ENCODE assay signal across 8 cellular contexts in genomic region chr7:135558881-135559280, GRCh38. TPM values are rescaled to one million over a fixed set of nuclear protein-coding genes. Genes with fewer than 3 reads are reported as not detected.
DNase-seq lines count a peak whose midpoint lies in the region; TF ChIP-seq lines count a peak whose summit lies in the region.

No MANE protein-coding gene starts in this region.

- H3K4me1 ChIP-seq in GM23248 (ENCODE audit: insufficient read depth) (peaks cover 7% of the 10 kb centered on the region; the same call in 1 of the 2 replicates), spleen (peaks cover 13 to 44% (median 32%) of the 10 kb centered on the region in 6 donors)

- H2AFZ ChIP-seq in GM23248 = peak overlapping the region; percentile 100

- H3K27ac ChIP-seq in GM23248 = peak overlapping the region; percentile 92
- H3K27ac ChIP-seq in VCaP = peak overlapping the region; percentile 97
- H3K27ac ChIP-seq in spleen = peak overlapping the region; percentile 90 to 96 (median 93)

- intact Hi-C loops in spleen (cut with DNase I; ENCODE audit: low total_unique reads) = loop anchor here (5.0 kb wide), 2 partner anchors 47 to 272 kb away; partner anchors contain the start of gene CNOT4
- intact Hi-C loops in posterior vena cava (cut with DNase I) = loop anchor here (5.0 to 10.0 kb wide), 2 partner anchors 274 to 277 kb away; no protein-coding TSS in a partner anchor
- intact Hi-C loops in posterior cingulate gyrus (cut with DNase I) = no loop called here

- TF ChIP-seq POLR2A in spleen (IDR thresholded peaks at IDR 0.05) = no peak

- no peaks in the 10 kb centered on the region for H4K20me1 ChIP-seq in GM23248 (ENCODE audit: insufficient read depth)

- H3K36me3 Mint-ChIP-seq in mesothelial cell of epicardium = peaks cover 5% of the 10 kb centered on the region

- H3K4me3 ChIP-seq in GM23248 (peak overlapping the region; percentile 87), iPS-11a (ENCODE audit: low read depth, low read length) (peak overlapping the region; percentile 98), spleen (peak overlapping the region; percentile 62 to 100 (median 84))

- no peaks in the 10 kb centered on the region for H3K27me3 Mint-ChIP-seq in mesothelial cell of epicardium (ENCODE audit: low read depth)

- no peaks in the 10 kb centered on the region for H3K9me3 Mint-ChIP-seq in mesothelial cell of epicardium

- H3K27me3 ChIP-seq in GM23248 (replicated peaks; ENCODE audit: insufficient read depth) = no peaks in the 10 kb centered on the region
- no peaks in the 10 kb centered on the region for H3K27me3 ChIP-seq in spleen (replicated peaks in 1 of 7)

- no peaks in the 10 kb centered on the region for H3K36me3 ChIP-seq in GM23248 (ENCODE audit: low read depth)
- peaks cover 0 to 6% (median 0%) of the 10 kb centered on the region in 6 donors for H3K36me3 ChIP-seq in spleen

- WGBS in GM23248 (ENCODE audit: low coverage in 1 of 2, low lambda C conversion rate in 2 of 2, missing lambda C conversion rate in 2 of 2), 2 experiments = 71 to 73% methylated on average over 5 of the region's 5 CpGs
- WGBS in spleen, 5 donors = 53 to 73% (median 56%) methylated on average over 5 of the region's 5 CpGs

- H3K4me2 ChIP-seq in GM23248 (ENCODE audit: unreplicated experiment) = peak overlapping the region; percentile 92

- peak overlapping the region; percentile 92 for H3K9ac ChIP-seq in GM23248

- H3K4me1 Mint-ChIP-seq in mesothelial cell of epicardium = peaks cover 25% of the 10 kb centered on the region

- H3K79me2 ChIP-seq in GM23248 (ENCODE audit: insufficient read depth) = peaks cover 54% of the 10 kb centered on the region

- H3K9me2 ChIP-seq in GM23248 (ENCODE audit: insufficient read depth) = no peaks in the 10 kb centered on the region

- no peak overlapping the region for H3K4me3 Mint-ChIP-seq in mesothelial cell of epicardium

- TF ChIP-seq CTCF in VCaP (conservative IDR thresholded peaks at IDR 0.05) (no peak), spleen (IDR thresholded peaks at IDR 0.05 in 8 of 11, conservative IDR thresholded peaks at IDR 0.05 in 3 of 11) (no peak), mesothelial cell of epicardium (IDR thresholded peaks at IDR 0.05; ENCODE audit: unreplicated experiment) (no peak)

- no peak overlapping the region for H3K27ac Mint-ChIP-seq in mesothelial cell of epicardium

- in situ Hi-C loops in GM23248 (cut with MboI) = loop anchor here (25.0 kb wide), 1 partner anchor 272 kb away; no protein-coding TSS in a partner anchor

- no peak for DNase-seq in GM23248
- no peak for DNase-seq in spleen
- DNase-seq in posterior vena cava (ENCODE audit: low spot score) = no peak
- DNase-seq in inferior parietal cortex (ENCODE audit: extremely low spot score) = no peak
- no peak for DNase-seq in mesothelial cell of epicardium (ENCODE audit: low spot score in 2 of 2, unreplicated experiment in 2 of 2)
- no peak for DNase-seq in posterior cingulate gyrus

- peaks cover 12% of the 10 kb centered on the region for H3F3A ChIP-seq in GM23248 (ENCODE audit: insufficient read depth)

- H3K9me3 ChIP-seq in GM23248 (ENCODE audit: low read depth) = no peaks in the 10 kb centered on the region
- H3K9me3 ChIP-seq in spleen = no peaks in the 10 kb centered on the region

RNA-seq across cellular contexts. Expression of gene NUP205, which starts 1.2 kb away (rescaled TPM):
- total RNA-seq in GM23248 (2014; rRNA removed; shearing (Covaris generic)) = 31.8 and 45.7 TPM in 2 replicates
- polyA plus RNA-seq in GM23248 (2016; fragmentation: Nextera tagmentation; extraction: Ambion mirVana) (17.4 and 18.5 TPM in 2 replicates), spleen (10 to 100 TPM; 29.8 to 40.8 (median 34.1) TPM)
- total RNA-seq in spleen (10 to 100 TPM; 38.4 to 55.5 (median 51.1) TPM), posterior vena cava (10 to 100 TPM; 42.1 to 51.6 TPM), mesothelial cell of epicardium (81.9 to 82.7 TPM (median 82.4 TPM) in 3 replicates)

RNA-seq across cellular contexts. Expression of gene CNOT4, which starts 49.0 kb away (rescaled TPM):
- 6.7 and 9.1 TPM in 2 replicates for total RNA-seq in GM23248 (2014; rRNA removed; shearing (Covaris generic))
- polyA plus RNA-seq in GM23248 (2016; fragmentation: Nextera tagmentation; extraction: Ambion mirVana) (18.2 and 18.4 TPM in 2 replicates), spleen (1 to 10 TPM; 5.3 to 6.3 (median 6.0) TPM)
- total RNA-seq in spleen (10 to 100 TPM; 22.4 to 36.9 (median 28.6) TPM), posterior vena cava (10 to 100 TPM; 27.7 to 28.2 TPM), mesothelial cell of epicardium (33.4 to 36.9 TPM (median 36.5 TPM) in 3 replicates)
